Comparison of ENCODE assay signal across 8 cellular contexts in genomic region chrX:17736478-17736855, GRCh38. TPM values are rescaled to one million over a fixed set of nuclear protein-coding genes. Genes with fewer than 3 reads are reported as not detected.
DNase-seq lines count a peak whose midpoint lies in the region; ATAC-seq, FAIRE-seq and TF ChIP-seq lines count a peak whose summit lies in the region.

No MANE protein-coding gene starts in this region.

- peak overlapping the region; percentile 74 for H3K9ac ChIP-seq in astrocyte (ENCODE audit: low read length)

- H3K27ac ChIP-seq in astrocyte (ENCODE audit: low read depth, low read length) (peak overlapping the region; percentile 73), testis (peak overlapping the region; percentile 88 to 90)

- H2AFZ ChIP-seq in astrocyte (ENCODE audit: low read depth, low read length): peak overlapping the region; percentile 60

- 38 to 61% methylated on average over 3 to 5 of the region's 5 CpGs for WGBS in testis, 2 donors

- no peaks in the 10 kb centered on the region for H3K27me3 ChIP-seq in astrocyte (ENCODE audit: insufficient read depth, low read length)
- H3K27me3 ChIP-seq in kidney epithelial cell (ENCODE audit: control insufficient read depth, insufficient read depth, low read length): no peaks in the 10 kb centered on the region
- H3K27me3 ChIP-seq in testis: no peaks in the 10 kb centered on the region

- TF ChIP-seq CTCF in astrocyte (IDR thresholded peaks at IDR 0.05; ENCODE audit: insufficient read depth, low read depth, low read length) (no peak), kidney epithelial cell (IDR thresholded peaks at IDR 0.05; ENCODE audit: insufficient read depth, low read length, poor library complexity, severe bottlenecking) (no peak), testis (IDR thresholded peaks at IDR 0.05) (no peak)

- peak overlapping the region; percentile 80 for H3K4me2 ChIP-seq in astrocyte (ENCODE audit: low read length)

- H3K79me2 ChIP-seq in astrocyte (ENCODE audit: insufficient read depth, low read length): peaks cover 31% of the 10 kb centered on the region

- DNase-seq in activated CD8-positive, alpha-beta memory T cell treated with anti-CD3 and anti-CD28 coated beads, Interleukin-2, amount 10 ng/mL, durations not matched to agents 7 days and 5 days: no peak
- DNase-seq in activated CD8-positive, alpha-beta memory T cell treated with anti-CD3 and anti-CD28 coated beads, Interleukin-2, amount 50 U/mL, for 4 hours: no peak
- no peak for DNase-seq in astrocyte (ENCODE audit: low read depth)
- no peak for DNase-seq in kidney epithelial cell (ENCODE audit: low read depth)
- DNase-seq in testis: no peak
- DNase-seq in ACHN: no peak
- no peak for DNase-seq in activated CD8-positive, alpha-beta memory T cell treated with anti-CD3 and anti-CD28 coated beads for 24 hours
- no peak for DNase-seq in NCI-H1694 treated with DMSO at 0.1 percent for 48 hours (lab: John Stamatoyannopoulos, UW)

- peak overlapping the region; percentile 15 for H3K27ac Mint-ChIP-seq in activated CD8-positive, alpha-beta memory T cell treated with anti-CD3 and anti-CD28 coated beads, Interleukin-2, amount 10 ng/mL, durations not matched to agents 7 days and 5 days
- H3K27ac Mint-ChIP-seq in astrocyte (ENCODE audit: unreplicated experiment): no peak overlapping the region

- no peak for FAIRE-seq in astrocyte (lab: Jason Lieb, UNC)

- peaks cover 8% of the 10 kb centered on the region for H4K20me1 ChIP-seq in astrocyte (ENCODE audit: insufficient read depth, low read length)

- no peaks in the 10 kb centered on the region for H3K9me3 ChIP-seq in astrocyte (ENCODE audit: insufficient read depth, low read depth, low read length)
- no peaks in the 10 kb centered on the region for H3K9me3 ChIP-seq in testis

- peaks cover 19% of the 10 kb centered on the region for H3K4me1 Mint-ChIP-seq in activated CD8-positive, alpha-beta memory T cell treated with anti-CD3 and anti-CD28 coated beads, Interleukin-2, amount 10 ng/mL, durations not matched to agents 7 days and 5 days
- H3K4me1 Mint-ChIP-seq in astrocyte (ENCODE audit: low read depth, unreplicated experiment): peaks cover 2% of the 10 kb centered on the region

- H3K27me3 Mint-ChIP-seq in activated CD8-positive, alpha-beta memory T cell treated with anti-CD3 and anti-CD28 coated beads, Interleukin-2, amount 10 ng/mL, durations not matched to agents 7 days and 5 days: peaks cover 41% of the 10 kb centered on the region
- no peaks in the 10 kb centered on the region for H3K27me3 Mint-ChIP-seq in astrocyte (ENCODE audit: low read depth, unreplicated experiment)

- H3K9me3 Mint-ChIP-seq in activated CD8-positive, alpha-beta memory T cell treated with anti-CD3 and anti-CD28 coated beads, Interleukin-2, amount 10 ng/mL, durations not matched to agents 7 days and 5 days (ENCODE audit: low read depth): no peaks in the 10 kb centered on the region
- no peaks in the 10 kb centered on the region for H3K9me3 Mint-ChIP-seq in astrocyte (ENCODE audit: unreplicated experiment)

- H3K36me3 ChIP-seq in astrocyte (ENCODE audit: insufficient read depth, low read length) (peaks cover 2% of the 10 kb centered on the region), kidney epithelial cell (ENCODE audit: control insufficient read depth, insufficient read depth, low read length) (no peaks in the 10 kb centered on the region), testis (ENCODE audit: low read depth, missing control alignments) (no peaks in the 10 kb centered on the region)

- ATAC-seq in activated CD8-positive, alpha-beta memory T cell treated with anti-CD3 and anti-CD28 coated beads, Interleukin-2, amount 10 ng/mL, durations not matched to agents 7 days and 5 days: no peak

- H3K4me3 Mint-ChIP-seq in activated CD8-positive, alpha-beta memory T cell treated with anti-CD3 and anti-CD28 coated beads, Interleukin-2, amount 10 ng/mL, durations not matched to agents 7 days and 5 days: peak overlapping the region; percentile 50
- H3K4me3 Mint-ChIP-seq in astrocyte (ENCODE audit: unreplicated experiment): peak overlapping the region; percentile 81

- H3K4me3 ChIP-seq in astrocyte (ENCODE audit: insufficient read depth, low read depth, low read length): peak overlapping the region; percentile 54
- peak overlapping the region; percentile 33 for H3K4me3 ChIP-seq in kidney epithelial cell (ENCODE audit: low read depth, low read length)
- H3K4me3 ChIP-seq in testis: peak overlapping the region; percentile 32 to 51

- in situ Hi-C loops in ACHN (cut with HindIII; ENCODE audit: low pct_ligation_motif_present, low pct_unique_long_range_greater_than_20kb, low sequenced_read_pairs): no loop called here

- CTCF ChIA-PET in activated CD8-positive, alpha-beta memory T cell treated with anti-CD3 and anti-CD28 coated beads, Interleukin-2, amount 10 ng/mL, durations not matched to agents 7 days and 5 days (lab: Charles Lee): no interaction called here

- no peaks in the 10 kb centered on the region for H3K4me1 ChIP-seq in astrocyte (ENCODE audit: insufficient read depth, low read length)
- no peaks in the 10 kb centered on the region for H3K4me1 ChIP-seq in testis

- no peak for TF ChIP-seq POLR2A in testis (IDR thresholded peaks at IDR 0.05)

- H3K36me3 Mint-ChIP-seq in activated CD8-positive, alpha-beta memory T cell treated with anti-CD3 and anti-CD28 coated beads, Interleukin-2, amount 10 ng/mL, durations not matched to agents 7 days and 5 days: peaks cover 3% of the 10 kb centered on the region
- H3K36me3 Mint-ChIP-seq in astrocyte (ENCODE audit: low read depth, unreplicated experiment): peaks cover 2% of the 10 kb centered on the region

- intact Hi-C loops in testis (cut with DNase I; ENCODE audit: low total_unique reads): no loop called here

RNA-seq across cellular contexts. Expression of gene SCML1, which starts 0.8 kb away (rescaled TPM):
- total RNA-seq in activated CD8-positive, alpha-beta memory T cell treated with anti-CD3 and anti-CD28 coated beads, Interleukin-2, amount 10 ng/mL, durations not matched to agents 7 days and 5 days: under 1 TPM; 0.23 to 0.42 TPM
- total RNA-seq in astrocyte: 4.2 and 5.1 TPM in 2 replicates
- total RNA-seq in kidney epithelial cell: 3.0 and 4.0 TPM in 2 replicates
- 100 to 1,000 TPM in 1 of 2 donors, 10 to 100 TPM in 1; 83.4 to 112 TPM for total RNA-seq in testis
- 49.8 TPM for polyA plus RNA-seq in testis (ENCODE audit: insufficient read depth, low read depth, low replicate concordance)

Comparison
In these comparisons a context has a peak if more than half of its experiments do, and no peak if none do; other contexts are left out.
1. RNA of gene SCML1, which starts 0.8 kb away (total RNA-seq): 83.4 to 112 TPM in testis; 4.2 to 5.1 TPM in astrocyte, 3.0 to 4.0 TPM in kidney epithelial cell and 0.23 to 0.42 TPM in activated CD8-positive, alpha-beta memory T cell treated with anti-CD3 and anti-CD28 coated beads, Interleukin-2, amount 10 ng/mL, durations not matched to agents 7 days and 5 days; every median in the first group is over 10 times any median in the second.
2. Peak in every context shown above with its lines, with median percentiles within 50 percentile points of each other: H3K4me3 ChIP-seq.